ENCODE assay signal across 1 cellular context in genomic region chr3:52455283-52456168, GRCh38.
TF ChIP-seq lines count a peak whose summit lies in the region.

TSS of gene NISCH (plus strand) at chr3:52455604. CDS start at chr3:52455642, 38 bp downstream.

TF ChIP-seq in HepG2, 621 proteins besides CTCF, POLR2A, EP300 and RAD21 (continued from another document and continues in another):
- TF ChIP-seq USF2 (IDR thresholded peaks at IDR 0.05; ENCODE audit: low read depth, low read length) (no peak), USF2 (CRISPR knock-in tag; IDR thresholded peaks at IDR 0.05; ENCODE audit: borderline replicate concordance) (peak; percentile 63; the same call in 1 of the 2 replicates), SOX6 (IDR thresholded peaks at IDR 0.05) (no peak), SOX6 (CRISPR knock-in tag; IDR thresholded peaks at IDR 0.05) (peak; percentile 71), TARDBP (CRISPR knock-in tag; IDR thresholded peaks at IDR 0.05) (peak; percentile 53; the same call in 1 of the 2 replicates), ATF4 (CRISPR knock-in tag; IDR thresholded peaks at IDR 0.05) (peak in 1 of 2 experiments; percentile 72; a peak in 1 of 4 replicates), TGIF2 (CRISPR knock-in tag; IDR thresholded peaks at IDR 0.05) (0 out of 2 replicates have a peak, but pooled peaks have one; percentile 29), ZNF891 (CRISPR knock-in tag; IDR thresholded peaks at IDR 0.05) (no peak), HOXA5 (CRISPR knock-in tag; IDR thresholded peaks at IDR 0.05) (no peak), DNMT1 (CRISPR knock-in tag; IDR thresholded peaks at IDR 0.05) (no peak), CENPX (CRISPR knock-in tag; IDR thresholded peaks at IDR 0.05) (no peak), ZNF274 (CRISPR knock-in tag; IDR thresholded peaks at IDR 0.05) (0 out of 2 replicates have a peak, but pooled peaks have one; percentile 24), ZSCAN9 (CRISPR knock-in tag; IDR thresholded peaks at IDR 0.05; ENCODE audit: borderline replicate concordance) (peak; percentile 48; the same call in 1 of the 2 replicates), ZNF605 (CRISPR knock-in tag; IDR thresholded peaks at IDR 0.05) (no peak), PCBP1 (IDR thresholded peaks at IDR 0.05; ENCODE audit: borderline replicate concordance, low read depth, low read length) (no peak), ZNF33B (CRISPR knock-in tag; IDR thresholded peaks at IDR 0.05) (0 out of 2 replicates have a peak, but pooled peaks have one; percentile 59), NKX3-1 (CRISPR knock-in tag; IDR thresholded peaks at IDR 0.05) (no peak), BCL6 (CRISPR knock-in tag; IDR thresholded peaks at IDR 0.05) (0 out of 2 replicates have a peak, but pooled peaks have one; percentile 51), ZNF367 (CRISPR knock-in tag; IDR thresholded peaks at IDR 0.05; ENCODE audit: borderline replicate concordance) (no peak), ZNF253 (CRISPR knock-in tag; IDR thresholded peaks at IDR 0.05; ENCODE audit: borderline replicate concordance) (no peak), RNF2 (conservative IDR thresholded peaks at IDR 0.05; ENCODE audit: low read depth) (no peak), ZNF180 (CRISPR knock-in tag; IDR thresholded peaks at IDR 0.05; ENCODE audit: borderline replicate concordance, low read depth) (no peak), RNF219 (CRISPR knock-in tag; IDR thresholded peaks at IDR 0.05) (no peak; the same call in 1 of the 2 replicates), FIP1L1 (IDR thresholded peaks at IDR 0.05; ENCODE audit: borderline replicate concordance, insufficient read depth, low read depth, low read length) (no peak), TAF1 (CRISPR knock-in tag; IDR thresholded peaks at IDR 0.05) (peak; percentile 71), BRF2 (CRISPR knock-in tag; IDR thresholded peaks at IDR 0.05) (no peak), ZSCAN25 (CRISPR knock-in tag; IDR thresholded peaks at IDR 0.05) (no peak), ZFX (CRISPR knock-in tag; IDR thresholded peaks at IDR 0.05; ENCODE audit: low read depth) (peak; percentile 72), ZNF232 (CRISPR knock-in tag; IDR thresholded peaks at IDR 0.05; ENCODE audit: borderline replicate concordance) (no peak), TRIM24 (CRISPR knock-in tag; IDR thresholded peaks at IDR 0.05) (no peak), ATF7 (IDR thresholded peaks at IDR 0.05) (no peak), ATF7 (CRISPR knock-in tag; IDR thresholded peaks at IDR 0.05) (no peak), ZNF572 (CRISPR knock-in tag; IDR thresholded peaks at IDR 0.05) (no peak), TSC22D2 (CRISPR knock-in tag; IDR thresholded peaks at IDR 0.05; ENCODE audit: borderline replicate concordance) (no peak; the same call in 1 of the 2 replicates), ZEB1 (IDR thresholded peaks at IDR 0.05; ENCODE audit: insufficient replicate concordance, low read depth) (no peak), ZFP41 (CRISPR knock-in tag; IDR thresholded peaks at IDR 0.05; ENCODE audit: borderline replicate concordance) (no peak), THAP11 (CRISPR knock-in tag; IDR thresholded peaks at IDR 0.05) (peak; percentile 80), FOXC1 (CRISPR knock-in tag; IDR thresholded peaks at IDR 0.05; ENCODE audit: borderline replicate concordance) (0 out of 2 replicates have a peak, but pooled peaks have one; percentile 34), NFE2L1 (CRISPR knock-in tag; IDR thresholded peaks at IDR 0.05; ENCODE audit: borderline replicate concordance) (no peak), PHB2 (IDR thresholded peaks at IDR 0.05; ENCODE audit: partially characterized antibody) (no peak), ZNF224 (CRISPR knock-in tag; IDR thresholded peaks at IDR 0.05) (no peak), ZNF788 (CRISPR knock-in tag; IDR thresholded peaks at IDR 0.05; ENCODE audit: borderline replicate concordance) (peak; percentile 85; the same call in 1 of the 2 replicates), DR1 (CRISPR knock-in tag; IDR thresholded peaks at IDR 0.05) (no peak), ZNF446 (CRISPR knock-in tag; IDR thresholded peaks at IDR 0.05) (no peak), SP140L (CRISPR knock-in tag; IDR thresholded peaks at IDR 0.05; ENCODE audit: borderline replicate concordance) (no peak), CC2D1A (CRISPR knock-in tag; IDR thresholded peaks at IDR 0.05) (no peak), ZKSCAN8 (CRISPR knock-in tag; IDR thresholded peaks at IDR 0.05; ENCODE audit: borderline replicate concordance) (no peak), RFXAP (CRISPR knock-in tag; IDR thresholded peaks at IDR 0.05; ENCODE audit: borderline replicate concordance) (no peak), RBM39 (IDR thresholded peaks at IDR 0.05; ENCODE audit: low read depth, low read length, poor library complexity, severe bottlenecking) (no peak), ZNF496 (CRISPR knock-in tag; IDR thresholded peaks at IDR 0.05; ENCODE audit: insufficient replicate concordance) (no peak), ZNF326 (CRISPR knock-in tag; IDR thresholded peaks at IDR 0.05; ENCODE audit: borderline replicate concordance) (no peak), FOXO1 (CRISPR knock-in tag; IDR thresholded peaks at IDR 0.05) (0 out of 2 replicates have a peak, but pooled peaks have one; percentile 23), DZIP1 (CRISPR knock-in tag; IDR thresholded peaks at IDR 0.05) (no peak), MAFK (conservative IDR thresholded peaks at IDR 0.05 in 1 of 2, IDR thresholded peaks at IDR 0.05 in 1 of 2; ENCODE audit: low read length in 2 of 2) (no peak), ZNF552 (CRISPR knock-in tag; IDR thresholded peaks at IDR 0.05; ENCODE audit: borderline replicate concordance) (no peak), ZNF598 (CRISPR knock-in tag; IDR thresholded peaks at IDR 0.05; ENCODE audit: borderline replicate concordance) (no peak), ZNF547 (CRISPR knock-in tag; IDR thresholded peaks at IDR 0.05) (peak; percentile 64; the same call in 1 of the 2 replicates), XBP1 (CRISPR knock-in tag; IDR thresholded peaks at IDR 0.05) (no peak)
- TF ChIP-seq, protein P1, sequence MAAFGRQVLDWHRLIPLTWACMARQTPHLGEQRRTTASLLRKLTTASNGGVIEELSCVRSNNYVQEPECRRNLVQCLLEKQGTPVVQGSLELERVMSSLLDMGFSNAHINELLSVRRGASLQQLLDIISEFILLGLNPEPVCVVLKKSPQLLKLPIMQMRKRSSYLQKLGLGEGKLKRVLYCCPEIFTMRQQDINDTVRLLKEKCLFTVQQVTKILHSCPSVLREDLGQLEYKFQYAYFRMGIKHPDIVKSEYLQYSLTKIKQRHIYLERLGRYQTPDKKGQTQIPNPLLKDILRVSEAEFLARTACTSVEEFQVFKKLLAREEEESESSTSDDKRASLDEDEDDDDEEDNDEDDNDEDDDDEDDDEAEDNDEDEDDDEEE (CRISPR knock-in tag; IDR thresholded peaks at IDR 0.05) = 0 out of 2 replicates have a peak, but pooled peaks have one; percentile 47
- TF ChIP-seq, protein P2, sequence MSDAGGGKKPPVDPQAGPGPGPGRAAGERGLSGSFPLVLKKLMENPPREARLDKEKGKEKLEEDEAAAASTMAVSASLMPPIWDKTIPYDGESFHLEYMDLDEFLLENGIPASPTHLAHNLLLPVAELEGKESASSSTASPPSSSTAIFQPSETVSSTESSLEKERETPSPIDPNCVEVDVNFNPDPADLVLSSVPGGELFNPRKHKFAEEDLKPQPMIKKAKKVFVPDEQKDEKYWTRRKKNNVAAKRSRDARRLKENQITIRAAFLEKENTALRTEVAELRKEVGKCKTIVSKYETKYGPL (CRISPR knock-in tag; IDR thresholded peaks at IDR 0.05) = 0 out of 2 replicates have a peak, but pooled peaks have one; percentile 42
- TF ChIP-seq, protein P3, sequence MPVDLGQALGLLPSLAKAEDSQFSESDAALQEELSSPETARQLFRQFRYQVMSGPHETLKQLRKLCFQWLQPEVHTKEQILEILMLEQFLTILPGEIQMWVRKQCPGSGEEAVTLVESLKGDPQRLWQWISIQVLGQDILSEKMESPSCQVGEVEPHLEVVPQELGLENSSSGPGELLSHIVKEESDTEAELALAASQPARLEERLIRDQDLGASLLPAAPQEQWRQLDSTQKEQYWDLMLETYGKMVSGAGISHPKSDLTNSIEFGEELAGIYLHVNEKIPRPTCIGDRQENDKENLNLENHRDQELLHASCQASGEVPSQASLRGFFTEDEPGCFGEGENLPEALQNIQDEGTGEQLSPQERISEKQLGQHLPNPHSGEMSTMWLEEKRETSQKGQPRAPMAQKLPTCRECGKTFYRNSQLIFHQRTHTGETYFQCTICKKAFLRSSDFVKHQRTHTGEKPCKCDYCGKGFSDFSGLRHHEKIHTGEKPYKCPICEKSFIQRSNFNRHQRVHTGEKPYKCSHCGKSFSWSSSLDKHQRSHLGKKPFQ (CRISPR knock-in tag; IDR thresholded peaks at IDR 0.05; ENCODE audit: insufficient replicate concordance) = no peak
- TF ChIP-seq, protein P4, sequence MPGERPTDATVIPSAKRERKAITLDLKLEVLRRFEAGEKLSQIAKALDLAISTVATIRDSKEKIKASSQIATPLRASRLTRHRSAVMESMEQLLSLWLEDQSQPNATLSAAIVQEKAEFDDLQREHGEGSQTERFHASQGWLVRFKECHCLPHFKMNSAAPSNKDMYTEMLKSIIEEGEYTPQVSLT (CRISPR knock-in tag; IDR thresholded peaks at IDR 0.05; ENCODE audit: borderline replicate concordance, low read depth) = no peak
- TF ChIP-seq, protein P5, sequence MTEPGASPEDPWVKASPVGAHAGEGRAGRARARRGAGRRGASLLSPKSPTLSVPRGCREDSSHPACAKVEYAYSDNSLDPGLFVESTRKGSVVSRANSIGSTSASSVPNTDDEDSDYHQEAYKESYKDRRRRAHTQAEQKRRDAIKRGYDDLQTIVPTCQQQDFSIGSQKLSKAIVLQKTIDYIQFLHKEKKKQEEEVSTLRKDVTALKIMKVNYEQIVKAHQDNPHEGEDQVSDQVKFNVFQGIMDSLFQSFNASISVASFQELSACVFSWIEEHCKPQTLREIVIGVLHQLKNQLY (CRISPR knock-in tag; IDR thresholded peaks at IDR 0.05) = peak; percentile 99
